18 cellular contexts compared by ENCODE assay signal in genomic region chr14:90831821-90832220, GRCh38. TPM values are rescaled to one million over a fixed set of nuclear protein-coding genes. Genes with fewer than 3 reads are reported as not detected.
DNase-seq lines count a peak whose midpoint lies in the region; ATAC-seq and TF ChIP-seq lines count a peak whose summit lies in the region.
"Had no signal": no experiment of that assay in that cellular context is flagged by ENCODE, and none has a peak within 500 bp of the region (broad histone marks: within the 10 kb centered on the region; RNA-seq: fewer than 3 reads in every experiment).

No MANE protein-coding gene starts in this region.

- intact Hi-C loops in cardiac septum (cut with DNase I) (no loop called here), right cardiac atrium (cut with DNase I) (no loop called here), head of caudate nucleus (cut with DNase I) (no loop called here), sigmoid colon (cut with DNase I) (no loop called here), aorta (cut with DNase I) (no loop called here)

- peak; percentile 57 for DNase-seq in cardiac septum (ENCODE audit: low spot score)
- no peak for DNase-seq in right cardiac atrium
- DNase-seq in head of caudate nucleus: peak in 32 of 42 donors; percentile 32 to 85 (median 52)
- DNase-seq in sigmoid colon: peak; percentile 41
- DNase-seq in aorta: peak; percentile 17 to 32
- DNase-seq in cerebellum (ENCODE audit: low spot score): no peak
- no peak for DNase-seq in SW 1271 (lab: John Stamatoyannopoulos, UW)
- DNase-seq: CD4-positive, CD25-positive, alpha-beta regulatory T cell; COR-L47; DMS 273 treated with DMSO at 0.1 percent for 48 hours; DMS53; DND-41; EL; GM23248 had no signal

- TF ChIP-seq POLR2A in sigmoid colon (IDR thresholded peaks at IDR 0.05): no peak

- H3K27ac ChIP-seq in right cardiac atrium (ENCODE audit: low read length) (no peak overlapping the region), sigmoid colon (no peak overlapping the region), aorta (ENCODE audit: low read depth in 1 of 2, low read length in 2 of 2) (no peak overlapping the region)
- H3K27ac ChIP-seq: BLaER1 treated with 17β-estradiol and CSF1 and Interleukin-3, amounts not matched to agents 10 nM and 100 nM; GM23248; HL-60 had no signal

- H3K4me1 ChIP-seq in right cardiac atrium (ENCODE audit: control insufficient read depth, insufficient read depth, low read length): no peaks in the 10 kb centered on the region
- peaks cover 0 to 16% (median 8%) of the 10 kb centered on the region in 4 donors for H3K4me1 ChIP-seq in sigmoid colon
- H3K4me1 ChIP-seq in aorta (ENCODE audit: control insufficient read depth in 1 of 2, insufficient read depth in 2 of 2, low read length in 2 of 2): no peaks in the 10 kb centered on the region

- no peak for TF ChIP-seq EP300 in sigmoid colon (IDR thresholded peaks at IDR 0.05)

- ATAC-seq in right cardiac atrium (no peak), aorta (ENCODE audit: low FRiP score) (no peak), GM19035 (IDR thresholded peaks at IDR 0.05; ENCODE audit: unreplicated experiment) (no peak)

- H3K36me3 ChIP-seq in sigmoid colon: no peaks in the 10 kb centered on the region
- H3K36me3 ChIP-seq in aorta (ENCODE audit: control insufficient read depth in 1 of 2, insufficient read depth in 2 of 2, low read length in 1 of 2): no peaks in the 10 kb centered on the region
- H3K36me3 ChIP-seq: BLaER1 treated with 17β-estradiol and CSF1 and Interleukin-3, amounts not matched to agents 10 nM and 100 nM; HAP-1 had no signal

- H3K4me3 ChIP-seq in right cardiac atrium (ENCODE audit: low read length): no peak overlapping the region
- no peak overlapping the region for H3K4me3 ChIP-seq in sigmoid colon
- no peak overlapping the region for H3K4me3 ChIP-seq in aorta (ENCODE audit: low read length in 2 of 2)
- H3K4me3 ChIP-seq: BLaER1 treated with 17β-estradiol and CSF1 and Interleukin-3, amounts not matched to agents 10 nM and 100 nM; GM23248; HAP-1 had no signal

- 73% methylated on average over 10 of the region's 10 CpGs for WGBS in right cardiac atrium
- WGBS in sigmoid colon, 2 donors: 95 to 96% methylated on average over 10 of the region's 10 CpGs
- 86 to 90% methylated on average over 10 of the region's 10 CpGs for WGBS in aorta, 2 donors

- H3K9me3 ChIP-seq in right cardiac atrium (ENCODE audit: control insufficient read depth, low read length) (no peaks in the 10 kb centered on the region), sigmoid colon (no peaks in the 10 kb centered on the region), aorta (ENCODE audit: control insufficient read depth, low read length) (no peaks in the 10 kb centered on the region)
- H3K9me3 ChIP-seq: HAP-1 had no signal

- H3K27me3 ChIP-seq in right cardiac atrium (ENCODE audit: control insufficient read depth, insufficient read depth): no peaks in the 10 kb centered on the region
- H3K27me3 ChIP-seq in sigmoid colon: no peaks in the 10 kb centered on the region
- no peaks in the 10 kb centered on the region for H3K27me3 ChIP-seq in aorta (ENCODE audit: control insufficient read depth in 1 of 2, insufficient read depth in 2 of 2, low read length in 1 of 2)
- H3K27me3 ChIP-seq: BLaER1 treated with 17β-estradiol and CSF1 and Interleukin-3, amounts not matched to agents 10 nM and 100 nM had no signal

- TF ChIP-seq CTCF in sigmoid colon (IDR thresholded peaks at IDR 0.05): no peak

RNA-seq across cellular contexts. Expression of gene TTC7B, which starts 15.6 kb away (rescaled TPM):
- 64.9 TPM for total RNA-seq in cardiac septum
- total RNA-seq in right cardiac atrium: 10 to 100 TPM; 80.7 to 88.7 (median 85.5) TPM
- 38.1 TPM for polyA plus RNA-seq in right cardiac atrium
- total RNA-seq in sigmoid colon: 10 to 100 TPM; 46.8 to 70.9 (median 61.2) TPM
- polyA plus RNA-seq in sigmoid colon: 1 to 10 TPM; 5.5 to 9.2 (median 6.0) TPM
- 10 to 100 TPM; 52.0 to 57.4 TPM for total RNA-seq in aorta
- polyA plus RNA-seq in aorta: 10 to 100 TPM; 17.9 to 28.2 TPM
- 26.3 TPM for total RNA-seq in cerebellum

Comparison
In these comparisons a context has a peak if more than half of its experiments do, and no peak if none do; other contexts are left out.
1. DNase-seq: peak in cardiac septum (single experiment), head of caudate nucleus (32 of 42), sigmoid colon (single experiment) and aorta (2 of 2); none in right cardiac atrium (0 of 3), cerebellum (single experiment) and SW 1271 (0 of 2).